Comparison of ENCODE assay signal across 1 cellular context in genomic region chr3:186775999-186776398, GRCh38.
TF ChIP-seq lines count a peak whose summit lies in the region.

No MANE protein-coding gene starts in this region.

TF ChIP-seq in H1, 55 proteins besides CTCF, POLR2A, EP300 and RAD21:
- peak; percentile 77 for TF ChIP-seq NANOG (IDR thresholded peaks at IDR 0.05; ENCODE audit: insufficient read depth, low read depth, low read length, poor library complexity, severe bottlenecking)
- TF ChIP-seq ATF3 (IDR thresholded peaks at IDR 0.05; ENCODE audit: insufficient read depth, low read depth, low read length), result no peak
- TF ChIP-seq ASH2L (IDR thresholded peaks at IDR 0.05; ENCODE audit: low read length), result no peak
- TF ChIP-seq EGR1 (IDR thresholded peaks at IDR 0.05; ENCODE audit: borderline replicate concordance, low read depth, low read length), result no peak
- TF ChIP-seq KDM4A (IDR thresholded peaks at IDR 0.05; ENCODE audit: low read depth, low read length, severe bottlenecking), result no peak
- no peak for TF ChIP-seq SIN3A (conservative IDR thresholded peaks at IDR 0.05 in 1 of 2, IDR thresholded peaks at IDR 0.05 in 1 of 2; ENCODE audit: low read depth in 1 of 2, low read length in 2 of 2)
- TF ChIP-seq HDAC2 (IDR thresholded peaks at IDR 0.05; ENCODE audit: borderline replicate concordance in 1 of 2, low read depth in 2 of 2, low read length in 2 of 2), result 0 out of 4 replicates have a peak, but pooled peaks of 1 of the 2 experiments have one; percentile 40
- no peak for TF ChIP-seq GABPA (IDR thresholded peaks at IDR 0.05; ENCODE audit: borderline replicate concordance, insufficient read depth, low read length)
- TF ChIP-seq USF2 (IDR thresholded peaks at IDR 0.05; ENCODE audit: low read length), result no peak
- no peak for TF ChIP-seq CHD1 (IDR thresholded peaks at IDR 0.05; ENCODE audit: low read depth, low read length)
- no peak for TF ChIP-seq HDAC6 (IDR thresholded peaks at IDR 0.05; ENCODE audit: low read depth, low read length)
- TF ChIP-seq MAX (IDR thresholded peaks at IDR 0.05), result 0 out of 2 replicates have a peak, but pooled peaks have one; percentile 10
- no peak for TF ChIP-seq TEAD4 (IDR thresholded peaks at IDR 0.05; ENCODE audit: low read depth, low read length)
- TF ChIP-seq CTBP2 (IDR thresholded peaks at IDR 0.05; ENCODE audit: borderline replicate concordance, insufficient read depth, insufficient read length, low read length), result no peak
- TF ChIP-seq SAP30 (IDR thresholded peaks at IDR 0.05; ENCODE audit: insufficient read depth, insufficient replicate concordance, low read length), result no peak
- no peak for TF ChIP-seq KDM1A (IDR thresholded peaks at IDR 0.05; ENCODE audit: borderline replicate concordance, low read length)
- TF ChIP-seq NRF1 (IDR thresholded peaks at IDR 0.05; ENCODE audit: low read depth, low read length), result no peak
- TF ChIP-seq CEBPB (IDR thresholded peaks at IDR 0.05; ENCODE audit: low read depth, low read length), result peak; percentile 56; the same call in 1 of the 2 replicates
- no peak for TF ChIP-seq KDM5A (IDR thresholded peaks at IDR 0.05; ENCODE audit: low read length)
- no peak for TF ChIP-seq POU5F1 (IDR thresholded peaks at IDR 0.05; ENCODE audit: low read depth, low read length)
- no peak for TF ChIP-seq TAF1 (IDR thresholded peaks at IDR 0.05; ENCODE audit: low read depth, low read length)
- no peak for TF ChIP-seq SIRT6 (IDR thresholded peaks at IDR 0.05; ENCODE audit: low read length)
- 0 out of 2 replicates have a peak, but pooled peaks have one; percentile 19 for TF ChIP-seq SP1 (IDR thresholded peaks at IDR 0.05; ENCODE audit: low read depth, low read length)
- no peak for TF ChIP-seq ZNF274 (IDR thresholded peaks at IDR 0.05; ENCODE audit: borderline replicate concordance, extremely low read depth, low read length)
- no peak for TF ChIP-seq RBBP5 (IDR thresholded peaks at IDR 0.05; ENCODE audit: borderline replicate concordance, low read depth, low read length)
